In genomic region chr4:143184503-143185252, GRCh38 we compare ENCODE assay signal across 8 cellular contexts. TPM values are rescaled to one million over a fixed set of nuclear protein-coding genes. Genes with fewer than 3 reads are reported as not detected.
DNase-seq lines count a peak whose midpoint lies in the region; ATAC-seq and TF ChIP-seq lines count a peak whose summit lies in the region.

TSS of gene USP38 (plus strand) at chr4:143184917. CDS start at chr4:143185451, 534 bp downstream.

- H3K9me3 ChIP-seq in SK-N-SH, result no peaks in the 10 kb centered on the region
- H3K9me3 ChIP-seq in testis, result no peaks in the 10 kb centered on the region

- peak within 1 kb of the TSS; percentile 95 for H3K4me2 ChIP-seq in SK-N-SH

- H3K36me3 ChIP-seq in GM06990 (ENCODE audit: control insufficient read depth, insufficient read depth, low read length) (no peaks in the 10 kb centered on the region), SK-N-SH (replicated peaks in 1 of 2; ENCODE audit: control insufficient read depth in 1 of 2, insufficient read depth in 2 of 2, low read length in 1 of 2) (peaks cover 12 to 22% of the 10 kb centered on the region in 2 experiments), testis (ENCODE audit: low read depth, missing control alignments) (no peaks in the 10 kb centered on the region)

- peaks cover 42% of the 10 kb centered on the region for H3K36me3 Mint-ChIP-seq in HFFc6 (ENCODE audit: low read depth)
- H3K36me3 Mint-ChIP-seq in activated naive CD4-positive, alpha-beta T cell treated with anti-CD3 and anti-CD28 coated beads, Interleukin-2, amount 50 U/mL, for 24 hours, result peaks cover 14% of the 10 kb centered on the region

- no peak for TF ChIP-seq RAD21 in SK-N-SH (IDR thresholded peaks at IDR 0.05; ENCODE audit: low read length)

- H3K4me1 ChIP-seq in SK-N-SH (ENCODE audit: control insufficient read depth in 1 of 2, insufficient read depth in 2 of 2, low read depth in 1 of 2, low read length in 1 of 2) (peaks cover 17 to 25% of the 10 kb centered on the region in 2 experiments; a peak in 3 of 4 replicates), testis (peaks cover 20% of the 10 kb centered on the region)

- TF ChIP-seq POLR2A in NB4 (IDR thresholded peaks at IDR 0.05; ENCODE audit: extremely low read depth, insufficient read length), result peak; percentile 30
- TF ChIP-seq POLR2A in testis (IDR thresholded peaks at IDR 0.05), result peak; percentile 36

- H3F3A ChIP-seq in SK-N-SH (replicated peaks; ENCODE audit: insufficient read depth), result peaks cover 11% of the 10 kb centered on the region

- H3K79me2 ChIP-seq in SK-N-SH (ENCODE audit: insufficient read depth), result peaks cover 64% of the 10 kb centered on the region

- peak within 1 kb of the TSS; percentile 91 for H3K4me3 Mint-ChIP-seq in HFFc6
- H3K4me3 Mint-ChIP-seq in activated naive CD4-positive, alpha-beta T cell treated with anti-CD3 and anti-CD28 coated beads, Interleukin-2, amount 50 U/mL, for 24 hours, result peak within 1 kb of the TSS; percentile 96

- no peaks in the 10 kb centered on the region for H3K27me3 Mint-ChIP-seq in HFFc6 (ENCODE audit: insufficient read depth)
- no peaks in the 10 kb centered on the region for H3K27me3 Mint-ChIP-seq in activated naive CD4-positive, alpha-beta T cell treated with anti-CD3 and anti-CD28 coated beads, Interleukin-2, amount 50 U/mL, for 24 hours

- no peaks in the 10 kb centered on the region for H3K9me2 ChIP-seq in SK-N-SH

- H2AFZ ChIP-seq in SK-N-SH (ENCODE audit: low read depth), result peak within 1 kb of the TSS; percentile 99

- under 1% methylated on average over 35 of the region's 71 CpGs for WGBS in SK-N-SH (ENCODE audit: low lambda C conversion rate)
- WGBS in testis, 2 donors, result 0 to 1% methylated on average over 37 to 66 of the region's 71 CpGs

- peak within 1 kb of the TSS; percentile 95 for H3K27ac Mint-ChIP-seq in HFFc6
- H3K27ac Mint-ChIP-seq in activated naive CD4-positive, alpha-beta T cell treated with anti-CD3 and anti-CD28 coated beads, Interleukin-2, amount 50 U/mL, for 24 hours, result peak within 1 kb of the TSS; percentile 99

- intact Hi-C loops in testis (cut with DNase I; ENCODE audit: low total_unique reads), result no loop called here

- peak in 1 of 2 experiments; percentile 7; a peak in 1 of 4 replicates for TF ChIP-seq EP300 in SK-N-SH (IDR thresholded peaks at IDR 0.05; ENCODE audit: borderline replicate concordance in 1 of 2, low read depth in 1 of 2, low read length in 1 of 2)

- POLR2A ChIA-PET in SK-N-SH (lab: Yijun Ruan, JAX), result no interaction called here

- peak; percentile 9 for TF ChIP-seq CTCF in GM06990 (IDR thresholded peaks at IDR 0.05; ENCODE audit: insufficient read depth, low read length, poor library complexity, severe bottlenecking)
- peak; percentile 34 for TF ChIP-seq CTCF in HFFc6 (IDR thresholded peaks at IDR 0.05)
- TF ChIP-seq CTCF in NB4 (IDR thresholded peaks at IDR 0.05; ENCODE audit: low read depth, low read length), result no peak
- 0 out of 2 replicates have a peak, but pooled peaks have one; percentile 10 for TF ChIP-seq CTCF in SK-N-SH (IDR thresholded peaks at IDR 0.05)
- TF ChIP-seq CTCF in omental fat pad (IDR thresholded peaks at IDR 0.05), result no peak
- TF ChIP-seq CTCF in testis (IDR thresholded peaks at IDR 0.05), result no peak

- peaks cover 37% of the 10 kb centered on the region for H4K20me1 ChIP-seq in SK-N-SH (ENCODE audit: insufficient read depth)

- DNase-seq in GM06990 (ENCODE audit: extremely low read depth, insufficient read length) (peak; percentile 92), HFFc6 (peak; percentile 95), NB4 (ENCODE audit: low read depth) (peak; percentile 90), SK-N-SH (peak; percentile 93), glomerular endothelial cell (ENCODE audit: extremely low read depth, low read depth, low spot score) (no peak), omental fat pad (ENCODE audit: low spot score) (peak; percentile 68), testis (peak; percentile 96)

- peaks cover 40% of the 10 kb centered on the region for H3K4me1 Mint-ChIP-seq in HFFc6 (ENCODE audit: low read depth)
- peaks cover 70% of the 10 kb centered on the region for H3K4me1 Mint-ChIP-seq in activated naive CD4-positive, alpha-beta T cell treated with anti-CD3 and anti-CD28 coated beads, Interleukin-2, amount 50 U/mL, for 24 hours

- H3K27ac ChIP-seq in SK-N-SH (ENCODE audit: low read depth in 2 of 2, low read length in 1 of 2), result peak within 1 kb of the TSS; percentile 92 to 97
- H3K27ac ChIP-seq in testis, result peak within 1 kb of the TSS; percentile 92 to 95

- peak within 1 kb of the TSS; percentile 84 for H3K9ac ChIP-seq in SK-N-SH

- H3K9me3 Mint-ChIP-seq in HFFc6, result no peaks in the 10 kb centered on the region
- H3K9me3 Mint-ChIP-seq in activated naive CD4-positive, alpha-beta T cell treated with anti-CD3 and anti-CD28 coated beads, Interleukin-2, amount 50 U/mL, for 24 hours, result no peaks in the 10 kb centered on the region

- peak; percentile 95 for ATAC-seq in omental fat pad (ENCODE audit: low FRiP score)

- peak within 1 kb of the TSS; percentile 74 for H3K4me3 ChIP-seq in GM06990 (replicated peaks; ENCODE audit: low read depth, low read length)
- peak within 1 kb of the TSS; percentile 96 for H3K4me3 ChIP-seq in NB4 (ENCODE audit: low read depth, low read length)
- H3K4me3 ChIP-seq in SK-N-SH (ENCODE audit: low read depth in 2 of 2, low read length in 1 of 2), result peak within 1 kb of the TSS; percentile 90 to 94
- H3K4me3 ChIP-seq in testis, result peak within 1 kb of the TSS; percentile 92 to 97

- H3K27me3 ChIP-seq in GM06990 (replicated peaks; ENCODE audit: control insufficient read depth, insufficient read depth, low read length) (no peaks in the 10 kb centered on the region), SK-N-SH (ENCODE audit: insufficient read depth) (no peaks in the 10 kb centered on the region), testis (no peaks in the 10 kb centered on the region)

- CTCF ChIA-PET in SK-N-SH (lab: Yijun Ruan, JAX), result interaction anchor here (0.6 to 1.0 kb wide), 2 partner anchors 12 to 151 kb away, joined by 4 read pairs; no protein-coding TSS in a partner anchor

TF ChIP-seq in SK-N-SH, 30 proteins besides CTCF, POLR2A, EP300 and RAD21 (continues in another document):
- TF ChIP-seq RCOR1 (IDR thresholded peaks at IDR 0.05; ENCODE audit: low read length), result no peak
- peak; percentile 76; the same call in 1 of the 2 replicates for TF ChIP-seq MXI1 (IDR thresholded peaks at IDR 0.05; ENCODE audit: low read depth, low read length)
- TF ChIP-seq, protein P1, sequence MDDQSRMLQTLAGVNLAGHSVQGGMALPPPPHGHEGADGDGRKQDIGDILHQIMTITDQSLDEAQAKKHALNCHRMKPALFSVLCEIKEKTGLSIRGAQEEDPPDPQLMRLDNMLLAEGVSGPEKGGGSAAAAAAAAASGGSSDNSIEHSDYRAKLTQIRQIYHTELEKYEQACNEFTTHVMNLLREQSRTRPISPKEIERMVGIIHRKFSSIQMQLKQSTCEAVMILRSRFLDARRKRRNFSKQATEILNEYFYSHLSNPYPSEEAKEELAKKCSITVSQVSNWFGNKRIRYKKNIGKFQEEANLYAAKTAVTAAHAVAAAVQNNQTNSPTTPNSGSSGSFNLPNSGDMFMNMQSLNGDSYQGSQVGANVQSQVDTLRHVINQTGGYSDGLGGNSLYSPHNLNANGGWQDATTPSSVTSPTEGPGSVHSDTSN (IDR thresholded peaks at IDR 0.05), result peak; percentile 2; the same call in 1 of the 2 replicates
- TF ChIP-seq SIN3A (IDR thresholded peaks at IDR 0.05; ENCODE audit: borderline replicate concordance, low read depth, low read length), result peak; percentile 93
- no peak for TF ChIP-seq SMC3 (IDR thresholded peaks at IDR 0.05; ENCODE audit: low read depth, low read length)
- TF ChIP-seq RXRA (IDR thresholded peaks at IDR 0.05; ENCODE audit: borderline replicate concordance, low read depth), result peak; percentile 20; the same call in 1 of the 2 replicates
- TF ChIP-seq GATA2 (CRISPR knock-in tag; IDR thresholded peaks at IDR 0.05), result no peak
- TF ChIP-seq GABPA (IDR thresholded peaks at IDR 0.05; ENCODE audit: low read depth), result peak; percentile 86
- TF ChIP-seq JUND (IDR thresholded peaks at IDR 0.05), result 0 out of 2 replicates have a peak, but pooled peaks have one; percentile 2
- no peak for TF ChIP-seq ZBTB33 (IDR thresholded peaks at IDR 0.05; ENCODE audit: borderline replicate concordance, low read depth)
- TF ChIP-seq CHD2 (IDR thresholded peaks at IDR 0.05; ENCODE audit: low read length, partially characterized antibody), result peak; percentile 61

RNA-seq across cellular contexts. Expression of gene USP38, which starts in this region (rescaled TPM):
- total RNA-seq in HFFc6 (2021; fragmentation: NEBNext Ultra II Directional; extraction: Animal tissue kit (Norgen Biotek cat#: 25700)), result 10 to 100 TPM; 13.8 to 20.4 (median 18.3) TPM
- 4.3 and 6.3 TPM in 2 replicates for polyA plus RNA-seq in SK-N-SH (2012; rRNA removed)
- 5.1 and 6.1 TPM in 2 replicates for polyA plus RNA-seq in SK-N-SH (2012; cell fraction: cytosol; rRNA removed)
- polyA plus RNA-seq in SK-N-SH (2012; cell fraction: nucleus; rRNA removed), result 2.8 and 5.1 TPM in 2 replicates
- 22.8 and 25.8 TPM in 2 replicates for total RNA-seq in glomerular endothelial cell
- total RNA-seq in omental fat pad, result 10 to 100 TPM; 24.1 to 42.5 (median 26.3) TPM
- 10 to 100 TPM; 22.9 to 23.8 TPM for total RNA-seq in testis
- polyA plus RNA-seq in testis (ENCODE audit: insufficient read depth, low read depth, low replicate concordance), result 21.2 TPM

Comparison
In these comparisons a context has a peak if more than half of its experiments do, and no peak if none do; other contexts are left out.
1. CTCF ChIP-seq: peak in GM06990 (single experiment), HFFc6 (single experiment) and SK-N-SH (single experiment); none in NB4 (single experiment), omental fat pad (0 of 3) and testis (0 of 3).
2. Peak in every context shown above with its lines, with median percentiles within 50 percentile points of each other: H3K4me3 ChIP-seq.